In genomic region chr1:199931666-199932377, GRCh38 we compare ENCODE assay signal across 8 cellular contexts.
DNase-seq lines count a peak whose midpoint lies in the region; ATAC-seq and TF ChIP-seq lines count a peak whose summit lies in the region.
"Had no signal": no experiment of that assay in that cellular context is flagged by ENCODE, and none has a peak within 500 bp of the region (broad histone marks: within the 10 kb centered on the region; RNA-seq: fewer than 3 reads in every experiment).

No MANE protein-coding gene starts in this region.

- no peak overlapping the region for H3K9ac ChIP-seq in Loucy (ENCODE audit: low read depth, low read length, poor library complexity, severe bottlenecking)

- peak overlapping the region; percentile 23 for H3K4me2 ChIP-seq in Loucy (ENCODE audit: low read depth, low read length, poor library complexity, severe bottlenecking)

- no peak for TF ChIP-seq CTCF in Loucy (conservative IDR thresholded peaks at IDR 0.05; ENCODE audit: low read length)

- H3F3A ChIP-seq in Loucy (ENCODE audit: low read depth), result no peaks in the 10 kb centered on the region

- H4K20me1 ChIP-seq in Loucy (ENCODE audit: insufficient read depth, low read length, poor library complexity, severe bottlenecking), result no peaks in the 10 kb centered on the region

- H3K79me2 ChIP-seq in Loucy (ENCODE audit: insufficient read depth, low read length), result no peaks in the 10 kb centered on the region

- no peak for ATAC-seq in GM19467 (IDR thresholded peaks at IDR 0.05; ENCODE audit: unreplicated experiment)
- ATAC-seq: body of pancreas had no signal

- H3K4me1 ChIP-seq in Loucy (ENCODE audit: insufficient read depth, low read length, poor library complexity, severe bottlenecking), result peaks cover 4% of the 10 kb centered on the region
- H3K4me1 ChIP-seq: body of pancreas had no signal

- peak overlapping the region; percentile 88 for H2AFZ ChIP-seq in Loucy (ENCODE audit: low read length)

- H3K9me3 ChIP-seq in Loucy (ENCODE audit: insufficient read depth, low read depth, low read length), result no peaks in the 10 kb centered on the region
- H3K9me3 ChIP-seq: body of pancreas had no signal

- no peaks in the 10 kb centered on the region for H3K9me2 ChIP-seq in Loucy (replicated peaks; ENCODE audit: low read depth, low read length)

- peak overlapping the region; percentile 15 for H3K4me3 ChIP-seq in Loucy (ENCODE audit: low read length, poor library complexity, severe bottlenecking)
- H3K4me3 ChIP-seq: body of pancreas had no signal

- H3K36me3 ChIP-seq in Loucy (ENCODE audit: insufficient read depth, low read length), result no peaks in the 10 kb centered on the region

- DNase-seq in EH (ENCODE audit: low read depth) (peak; percentile 5), myocyte (ENCODE audit: low read depth) (peak; percentile 2), NCI-H82 treated with DMSO at 0.1 percent for 48 hours (lab: John Stamatoyannopoulos, UW; ENCODE audit: unreplicated experiment) (no peak)
- DNase-seq in activated CD4-positive, alpha-beta T cell treated with anti-CD3 and anti-CD28 coated beads, Interleukin-2, amount 50 U/mL, for 4 hours, result peak; percentile 5 to 12
- no peak for DNase-seq in activated effector memory CD4-positive, alpha-beta T cell treated with Interleukin-2 at 50 U/mL for 16 hours

- H3K27me3 ChIP-seq in Loucy (ENCODE audit: insufficient read depth, low read length, poor library complexity, severe bottlenecking), result no peaks in the 10 kb centered on the region
- H3K27me3 ChIP-seq: body of pancreas had no signal

Comparison
In these comparisons a context has a peak if more than half of its experiments do, and no peak if none do; other contexts are left out.
1. DNase-seq: peak in EH (single experiment), activated CD4-positive, alpha-beta T cell treated with anti-CD3 and anti-CD28 coated beads, Interleukin-2, amount 50 U/mL, for 4 hours (2 of 2) and myocyte (single experiment); none in activated effector memory CD4-positive, alpha-beta T cell treated with Interleukin-2 at 50 U/mL for 16 hours (single experiment) and NCI-H82 treated with DMSO at 0.1 percent for 48 hours (single experiment).